Comparison of ENCODE assay signal across 8 cellular contexts in genomic region chr20:32018269-32019155, GRCh38. TPM values are rescaled to one million over a fixed set of nuclear protein-coding genes. Genes with fewer than 3 reads are reported as not detected.
DNase-seq lines count a peak whose midpoint lies in the region; ATAC-seq and TF ChIP-seq lines count a peak whose summit lies in the region.

No MANE protein-coding gene starts in this region.

- 0 to 8% methylated on average over 4 of the region's 67 CpGs for WGBS in gastroesophageal sphincter (ENCODE audit: low coverage in 1 of 2), 2 donors

- no peak overlapping the region for H3K9ac ChIP-seq in rectal smooth muscle tissue (ENCODE audit: low read length)

- no peak for TF ChIP-seq CTCF in gastroesophageal sphincter (IDR thresholded peaks at IDR 0.05)

- TF ChIP-seq POLR2A in gastroesophageal sphincter (IDR thresholded peaks at IDR 0.05): no peak

- H3K27me3 ChIP-seq in gastroesophageal sphincter (peaks cover 100% of the 10 kb centered on the region), rectal smooth muscle tissue (ENCODE audit: control insufficient read depth, insufficient read depth, low read length) (peaks cover 14% of the 10 kb centered on the region)

- DNase-seq in AG20443 (ENCODE audit: low spot score) (peak; percentile 55), NCI-H774 (lab: John Stamatoyannopoulos, UW) (peak; percentile 84)
- peak; percentile 58 for DNase-seq in activated T-cell treated with anti-CD3 and anti-CD28 coated beads, Interleukin-2, amount 50 U/mL, for 1 hour

- no peaks in the 10 kb centered on the region for H3K9me3 ChIP-seq in gastroesophageal sphincter

- no peak for TF ChIP-seq EP300 in gastroesophageal sphincter (IDR thresholded peaks at IDR 0.05)

- H3K4me1 ChIP-seq in gastroesophageal sphincter (peaks cover 0 to 24% (median 8%) of the 10 kb centered on the region in 3 donors), rectal smooth muscle tissue (ENCODE audit: control insufficient read depth, insufficient read depth, low read length) (no peaks in the 10 kb centered on the region)

- H3K27ac ChIP-seq in gastroesophageal sphincter (peak overlapping the region in 1 of 4 donors; percentile 5), rectal smooth muscle tissue (ENCODE audit: low read depth, low read length) (no peak overlapping the region)

- H3K36me3 ChIP-seq in gastroesophageal sphincter (no peaks in the 10 kb centered on the region), rectal smooth muscle tissue (ENCODE audit: control insufficient read depth, insufficient read depth, low read length) (no peaks in the 10 kb centered on the region)

- ATAC-seq in HG02588 (IDR thresholded peaks at IDR 0.05; ENCODE audit: unreplicated experiment) (peak; percentile 39), gastroesophageal sphincter (peak; percentile 56), GM19395 (IDR thresholded peaks at IDR 0.05; ENCODE audit: unreplicated experiment) (no peak), HG03135 (IDR thresholded peaks at IDR 0.05; ENCODE audit: unreplicated experiment) (no peak)

- H3K4me3 ChIP-seq in gastroesophageal sphincter (peak overlapping the region; percentile 9 to 50), rectal smooth muscle tissue (ENCODE audit: low read length) (peak overlapping the region; percentile 42)

RNA-seq across cellular contexts. Expression of gene CCM2L, which starts 8.3 kb away (rescaled TPM):
- 1 to 10 TPM; 3.0 to 9.3 (median 5.6) TPM for total RNA-seq in gastroesophageal sphincter

RNA-seq across cellular contexts. Expression of gene HCK, which starts 33.5 kb away (rescaled TPM):
- 10 to 100 TPM in 2 of 4 donors, 1 to 10 TPM in 2; 2.6 to 31.8 (median 10.2) TPM for total RNA-seq in gastroesophageal sphincter

RNA-seq across cellular contexts. Expression of gene XKR7, which starts 50.6 kb away (rescaled TPM):
- under 1 TPM in 2 of 4 donors, not detected in 2; 0.04 to 0.07 TPM for total RNA-seq in gastroesophageal sphincter

Comparison
In these comparisons a context has a peak if more than half of its experiments do, and no peak if none do; other contexts are left out.
1. ATAC-seq: peak in HG02588 (single experiment) and gastroesophageal sphincter (single experiment); none in GM19395 (single experiment) and HG03135 (single experiment).
2. Peak in every context shown above with its lines, with median percentiles within 50 percentile points of each other: DNase-seq.